5 cellular contexts compared by ENCODE assay signal in the genomic region with DNA sequence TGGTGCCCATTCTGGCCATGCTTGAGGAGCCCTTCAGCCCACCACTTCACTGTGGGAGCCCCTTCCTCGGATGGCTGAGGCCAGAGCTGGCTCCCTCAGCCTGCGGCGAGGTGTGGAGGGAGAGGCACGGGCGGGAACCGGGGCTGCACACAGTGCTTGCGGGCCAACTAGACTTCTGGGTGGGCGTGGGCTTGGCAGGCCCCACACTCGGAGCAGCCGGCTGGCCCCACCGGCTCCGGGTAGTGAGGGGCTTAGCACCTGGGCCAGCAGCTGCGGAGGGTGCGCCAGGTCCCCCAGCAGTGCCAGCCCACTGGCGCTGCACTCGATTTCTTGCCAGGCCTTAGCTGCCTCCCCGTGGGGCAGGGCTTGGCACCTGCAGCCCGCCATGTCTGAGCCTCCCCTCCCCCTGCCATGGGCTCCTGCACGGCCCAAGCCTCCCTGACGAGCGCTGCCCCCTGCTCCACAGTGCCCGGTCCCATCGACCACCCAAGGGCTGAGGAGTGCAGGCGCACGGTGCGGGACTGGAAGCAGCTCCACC.
A peak's percentile ranks its signal among the peaks of the same experiment; 100 is the strongest.
DNase-seq lines count a peak whose midpoint lies in the region; ATAC-seq, FAIRE-seq and TF ChIP-seq lines count a peak whose summit lies in the region.
"Not testable (repeated sequence)": the region's sequence is repeated elsewhere in the genome, so short reads cannot be mapped to it uniquely, and the experiment has no call there.

No MANE protein-coding gene starts in this region.

- H3K36me3 ChIP-seq in kidney (ENCODE audit: control insufficient read depth in 1 of 2, insufficient read depth in 2 of 2, low read length in 2 of 2); spleen: not testable (repeated sequence)

- intact Hi-C loops in Right ventricle myocardium superior (cut with DNase I); kidney (cut with DNase I); spleen (cut with DNase I; ENCODE audit: low total_unique reads): not testable (repeated sequence)

- ATAC-seq in Right ventricle myocardium superior (ENCODE audit: poor library complexity) = not testable (repeated sequence)

- not testable (repeated sequence) for H3K9me3 ChIP-seq in kidney (ENCODE audit: control insufficient read depth in 1 of 2, low read length in 2 of 2)
- H3K9me3 ChIP-seq in spleen = peaks cover 0 to 64% (median 31%) of the 10 kb centered on the region in 8 donors

- TF ChIP-seq CTCF in kidney (IDR thresholded peaks at IDR 0.05; ENCODE audit: borderline replicate concordance, extremely low read depth, insufficient read depth); spleen (IDR thresholded peaks at IDR 0.05 in 8 of 11, conservative IDR thresholded peaks at IDR 0.05 in 3 of 11): not testable (repeated sequence)

- not testable (repeated sequence) for H3K27me3 ChIP-seq in spleen (replicated peaks in 1 of 7)

- FAIRE-seq in kidney (lab: Jason Lieb, UNC) = not testable (repeated sequence)

- TF ChIP-seq POLR2A in spleen (IDR thresholded peaks at IDR 0.05) = not testable (repeated sequence)

- H3K27ac ChIP-seq in kidney (ENCODE audit: low read depth in 2 of 2, low read length in 2 of 2); spleen: not testable (repeated sequence)

- H3K9ac ChIP-seq in kidney (ENCODE audit: low read length in 2 of 2) = not testable (repeated sequence)

- not testable (repeated sequence) for H3K4me1 ChIP-seq in kidney (ENCODE audit: control insufficient read depth in 1 of 2, insufficient read depth in 1 of 2, low read depth in 1 of 2, low read length in 2 of 2); spleen

- DNase-seq in activated gamma-delta T cell (lab: John Stamatoyannopoulos, UW) (peak; percentile 4), Right ventricle myocardium superior (peak; percentile 30), kidney (peak; percentile 74), mesenteric fat pad (ENCODE audit: low spot score) (peak; percentile 84), spleen (peak; percentile 70)

- 91 to 96% (median 94%) methylated on average over 11 to 26 of the region's 26 CpGs for WGBS in spleen, 5 donors

- not testable (repeated sequence) for H3K4me3 ChIP-seq in kidney (ENCODE audit: low read length in 2 of 2); spleen

Comparison
In these comparisons a context has a peak if more than half of its experiments do, and no peak if none do; other contexts are left out.
1. DNase-seq: peak in every context shown above with its lines; median percentile 84 in mesenteric fat pad; 74 in kidney; 70 in spleen; 30 in Right ventricle myocardium superior; 4 in activated gamma-delta T cell.